In the genomic region with DNA sequence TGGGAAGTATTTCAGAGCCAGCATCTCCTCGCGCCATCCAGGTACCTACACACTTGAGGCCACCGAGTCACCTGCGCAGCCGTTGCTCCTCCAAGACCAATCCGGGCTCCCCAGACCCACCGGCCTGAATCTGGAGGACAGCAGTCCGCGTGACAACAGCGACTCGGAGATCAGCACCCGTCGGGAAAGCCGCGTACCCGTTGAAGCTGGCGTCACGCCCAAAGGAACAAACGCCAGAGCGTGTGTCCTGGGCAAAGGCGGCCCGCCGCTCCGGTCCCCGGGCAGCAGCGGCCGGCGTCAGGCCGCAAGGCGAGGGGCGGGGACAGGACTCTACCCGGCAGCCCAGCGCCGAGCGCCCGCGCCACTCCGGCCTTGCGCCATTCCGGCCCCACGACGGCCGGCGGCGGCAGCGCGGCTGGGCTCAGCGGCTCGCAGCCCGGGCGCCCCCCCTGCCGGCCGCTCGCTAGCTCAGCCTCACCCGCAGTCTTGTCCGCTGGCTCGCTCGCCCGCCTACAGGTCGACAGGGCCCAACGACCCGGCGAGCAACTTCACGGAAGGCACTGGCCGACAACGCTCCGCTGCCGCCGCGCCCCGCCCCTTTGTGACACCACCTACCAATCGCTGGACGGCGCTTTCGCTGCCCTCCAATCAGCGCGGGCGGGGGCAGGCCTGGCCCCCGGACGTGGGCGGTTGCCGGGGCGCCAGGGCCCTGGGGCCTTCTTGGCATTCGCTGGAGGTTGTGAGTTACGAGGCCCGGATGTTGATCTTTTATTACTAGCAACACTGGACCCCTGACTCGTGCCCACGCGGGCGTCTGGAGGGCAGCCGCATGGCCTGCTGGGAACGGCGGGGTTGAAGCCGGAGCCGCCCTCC, we compare ENCODE assay signal across 8 cellular contexts. TPM values are rescaled to one million over a fixed set of nuclear protein-coding genes. Genes with fewer than 3 reads are reported as not detected.
DNase-seq lines count a peak whose midpoint lies in the region; ATAC-seq, FAIRE-seq and TF ChIP-seq lines count a peak whose summit lies in the region.

A gene (minus strand): TSS at position 572 of the 873 bp plus-strand sequence. CDS start 9,047 bp downstream, outside the sequence.

- H3K4me3 ChIP-seq in DOHH2 (ENCODE audit: low read length) (peak within 1 kb of the TSS; percentile 99), KMS-11 (IDR thresholded peaks at IDR 0.05; ENCODE audit: insufficient read depth, low read depth, low read length) (no peak within 1 kb of the TSS), fibroblast of pulmonary artery (replicated peaks; ENCODE audit: low read depth, low read length) (peak within 1 kb of the TSS; percentile 85)

- H3K4me2 ChIP-seq in DOHH2 (ENCODE audit: low read length) = peak within 1 kb of the TSS; percentile 79
- no peak within 1 kb of the TSS for H3K4me2 ChIP-seq in KMS-11

- H3K4me1 Mint-ChIP-seq in activated T-helper 17 cell treated with anti-CD3 and anti-CD28 coated beads, Interleukin-2, amount 50 U/mL, for 72 hours = peaks cover 21% of the 10 kb centered on the region
- peaks cover 16% of the 10 kb centered on the region for H3K4me1 Mint-ChIP-seq in nephron
- H3K4me1 Mint-ChIP-seq in stimulated activated naive CD8-positive, alpha-beta T cell treated with anti-CD3 and anti-CD28 coated beads, Interleukin-15, Interleukin-2, amounts not matched to agents 100 ng/mL and 50 ng/mL, for 24 hours (ENCODE audit: low read depth) = peaks cover 41% of the 10 kb centered on the region

- H3K27me3 ChIP-seq in DOHH2 (ENCODE audit: control insufficient read depth, low read length) = no peaks in the 10 kb centered on the region
- no peaks in the 10 kb centered on the region for H3K27me3 ChIP-seq in KMS-11 (ENCODE audit: insufficient read depth, low read depth)

- peaks cover 5% of the 10 kb centered on the region; the same call in 1 of the 2 replicates for H3F3A ChIP-seq in DOHH2 (ENCODE audit: control insufficient read depth, insufficient read depth)

- H3K36me3 ChIP-seq in DOHH2 (ENCODE audit: control insufficient read depth, low read length) (peaks cover 20% of the 10 kb centered on the region), KMS-11 (ENCODE audit: insufficient read depth) (no peaks in the 10 kb centered on the region)

- H4K20me1 ChIP-seq in DOHH2 (ENCODE audit: control insufficient read depth, insufficient read depth, low read depth, low read length) = no peaks in the 10 kb centered on the region
- H4K20me1 ChIP-seq in KMS-11 (ENCODE audit: insufficient read depth) = no peaks in the 10 kb centered on the region

- no peak within 1 kb of the TSS for H3K9ac ChIP-seq in KMS-11

- H3K4me3 Mint-ChIP-seq in activated T-helper 17 cell treated with anti-CD3 and anti-CD28 coated beads, Interleukin-2, amount 50 U/mL, for 72 hours = peak within 1 kb of the TSS; percentile 88
- H3K4me3 Mint-ChIP-seq in nephron = peak within 1 kb of the TSS; percentile 87 to 92 (median 91)
- peak within 1 kb of the TSS; percentile 87 for H3K4me3 Mint-ChIP-seq in stimulated activated naive CD8-positive, alpha-beta T cell treated with anti-CD3 and anti-CD28 coated beads, Interleukin-15, Interleukin-2, amounts not matched to agents 100 ng/mL and 50 ng/mL, for 24 hours

- ATAC-seq in GM21723 (IDR thresholded peaks at IDR 0.05; ENCODE audit: unreplicated experiment) = peak; percentile 96
- peak; percentile 98 for ATAC-seq in activated T-helper 17 cell treated with anti-CD3 and anti-CD28 coated beads, Interleukin-2, amount 50 U/mL, for 72 hours (replicated peaks)

- H2AFZ ChIP-seq in KMS-11 (ENCODE audit: low read depth) = peak within 1 kb of the TSS; percentile 54; the same call in 1 of the 2 replicates

- no peaks in the 10 kb centered on the region for H3K9me3 Mint-ChIP-seq in activated T-helper 17 cell treated with anti-CD3 and anti-CD28 coated beads, Interleukin-2, amount 50 U/mL, for 72 hours
- H3K9me3 Mint-ChIP-seq in nephron = peaks cover 2% of the 10 kb centered on the region
- no peaks in the 10 kb centered on the region for H3K9me3 Mint-ChIP-seq in stimulated activated naive CD8-positive, alpha-beta T cell treated with anti-CD3 and anti-CD28 coated beads, Interleukin-15, Interleukin-2, amounts not matched to agents 100 ng/mL and 50 ng/mL, for 24 hours

- peak within 1 kb of the TSS; percentile 92 for H3K27ac ChIP-seq in DOHH2 (ENCODE audit: low read depth, low read length)
- no peak within 1 kb of the TSS for H3K27ac ChIP-seq in KMS-11

- no peaks in the 10 kb centered on the region for H3K9me2 ChIP-seq in DOHH2 (replicated peaks; ENCODE audit: control insufficient read depth, low read length)

- H3K9me3 ChIP-seq in DOHH2 (ENCODE audit: control insufficient read depth, insufficient read depth, low read length) = 0 out of 2 replicates have a peak, but pooled peaks cover 3% of the 10 kb centered on the region

- H3K4me1 ChIP-seq in DOHH2 (ENCODE audit: control insufficient read depth, low read length) (peaks cover 28% of the 10 kb centered on the region), KMS-11 (ENCODE audit: low read depth, poor library complexity, severe bottlenecking) (no peaks in the 10 kb centered on the region)

- peak within 1 kb of the TSS; percentile 69 for H3K27ac Mint-ChIP-seq in activated T-helper 17 cell treated with anti-CD3 and anti-CD28 coated beads, Interleukin-2, amount 50 U/mL, for 72 hours
- H3K27ac Mint-ChIP-seq in nephron = peak within 1 kb of the TSS; percentile 54 to 94 (median 90)
- H3K27ac Mint-ChIP-seq in stimulated activated naive CD8-positive, alpha-beta T cell treated with anti-CD3 and anti-CD28 coated beads, Interleukin-15, Interleukin-2, amounts not matched to agents 100 ng/mL and 50 ng/mL, for 24 hours = peak within 1 kb of the TSS; percentile 76

- peak; percentile 49 for TF ChIP-seq CTCF in DOHH2 (IDR thresholded peaks at IDR 0.05; ENCODE audit: low read depth, low read length, poor library complexity, severe bottlenecking)
- no peak for TF ChIP-seq CTCF in KMS-11 (conservative IDR thresholded peaks at IDR 0.05; ENCODE audit: low read depth, low read length)
- peak; percentile 19 for TF ChIP-seq CTCF in fibroblast of pulmonary artery (IDR thresholded peaks at IDR 0.05; ENCODE audit: low read length, missing control alignments)
- peak; percentile 39 to 61 (median 52) for TF ChIP-seq CTCF in nephron (IDR thresholded peaks at IDR 0.05; ENCODE audit: unreplicated experiment in 3 of 3)

- no peak for FAIRE-seq in RCC 7860 (lab: Jason Lieb, UNC)

- DNase-seq in RCC 7860 (ENCODE audit: low spot score) (peak; percentile 94), fibroblast of pulmonary artery (ENCODE audit: low read depth) (peak; percentile 98)

- H3K27me3 Mint-ChIP-seq in activated T-helper 17 cell treated with anti-CD3 and anti-CD28 coated beads, Interleukin-2, amount 50 U/mL, for 72 hours = no peaks in the 10 kb centered on the region
- no peaks in the 10 kb centered on the region for H3K27me3 Mint-ChIP-seq in nephron (ENCODE audit: low read depth)
- no peaks in the 10 kb centered on the region for H3K27me3 Mint-ChIP-seq in stimulated activated naive CD8-positive, alpha-beta T cell treated with anti-CD3 and anti-CD28 coated beads, Interleukin-15, Interleukin-2, amounts not matched to agents 100 ng/mL and 50 ng/mL, for 24 hours

- H3K36me3 Mint-ChIP-seq in activated T-helper 17 cell treated with anti-CD3 and anti-CD28 coated beads, Interleukin-2, amount 50 U/mL, for 72 hours (ENCODE audit: low read depth) = no peaks in the 10 kb centered on the region
- no peaks in the 10 kb centered on the region for H3K36me3 Mint-ChIP-seq in nephron (ENCODE audit: low read depth)
- H3K36me3 Mint-ChIP-seq in stimulated activated naive CD8-positive, alpha-beta T cell treated with anti-CD3 and anti-CD28 coated beads, Interleukin-15, Interleukin-2, amounts not matched to agents 100 ng/mL and 50 ng/mL, for 24 hours (ENCODE audit: low read depth) = no peaks in the 10 kb centered on the region

- H3K79me2 ChIP-seq in DOHH2 (ENCODE audit: control insufficient read depth, low read length) = peaks cover 48% of the 10 kb centered on the region
- H3K79me2 ChIP-seq in KMS-11 (ENCODE audit: insufficient read depth, low read depth) = no peaks in the 10 kb centered on the region

RNA-seq across cellular contexts. Expression of the gene that starts here (rescaled TPM):
- total RNA-seq in activated T-helper 17 cell treated with anti-CD3 and anti-CD28 coated beads, Interleukin-2, amount 50 U/mL, for 72 hours = 10 to 100 TPM in 1 of 2 donors, 1 to 10 TPM in 1; 7.2 to 16.4 TPM
